Comparison of ENCODE assay signal across 14 cellular contexts in the genomic region with DNA sequence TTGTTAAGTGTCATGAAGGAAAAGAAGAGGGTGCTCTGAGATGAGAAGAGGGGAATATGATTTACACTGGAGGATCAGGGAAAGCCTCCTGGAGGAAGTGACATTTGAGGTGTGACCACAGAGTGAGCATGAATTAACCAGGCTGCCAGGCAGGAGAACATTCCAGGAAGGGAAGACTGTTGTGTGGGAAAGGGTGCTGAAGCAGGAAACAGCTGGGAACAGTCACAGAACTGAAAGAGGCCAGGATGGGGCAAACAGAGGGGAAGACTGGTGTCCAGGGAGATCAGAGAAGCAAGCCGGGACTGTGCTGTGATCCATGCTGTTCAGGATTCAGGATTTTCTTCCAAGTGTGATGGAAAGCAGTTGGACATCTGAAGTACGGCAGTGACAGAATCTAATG. TPM values are rescaled to one million over a fixed set of nuclear protein-coding genes. Genes with fewer than 3 reads are reported as not detected.
DNase-seq lines count a peak whose midpoint lies in the region; ATAC-seq and TF ChIP-seq lines count a peak whose summit lies in the region.
"Had no signal": no experiment of that assay in that cellular context is flagged by ENCODE, and none has a peak within 500 bp of the region (broad histone marks: within the 10 kb centered on the region; RNA-seq: fewer than 3 reads in every experiment).

No MANE protein-coding gene starts in this region.

- TF ChIP-seq POLR2A in upper lobe of left lung (IDR thresholded peaks at IDR 0.05) (no peak), adrenal gland (IDR thresholded peaks at IDR 0.05) (no peak)

- H3K4me3 ChIP-seq in right atrium auricular region, result no peak overlapping the region
- no peak overlapping the region for H3K4me3 ChIP-seq in upper lobe of left lung
- no peak overlapping the region for H3K4me3 ChIP-seq in adrenal gland
- H3K4me3 ChIP-seq: spleen had no signal

- ATAC-seq in Right ventricle myocardium inferior (peak; percentile 66), upper lobe of left lung (ENCODE audit: low FRiP score in 2 of 2) (no peak)
- ATAC-seq: activated CD4-positive, CD25-positive, alpha-beta regulatory T cell treated with anti-CD3 and anti-CD28 coated beads, Interleukin-2, amount 50 U/mL, for 24 hours had no signal

- no peaks in the 10 kb centered on the region for H3K36me3 ChIP-seq in right atrium auricular region
- no peaks in the 10 kb centered on the region for H3K36me3 ChIP-seq in upper lobe of left lung
- H3K36me3 ChIP-seq in adrenal gland (replicated peaks in 1 of 2), result no peaks in the 10 kb centered on the region

- H3K27me3 ChIP-seq in right atrium auricular region (no peaks in the 10 kb centered on the region), upper lobe of left lung (no peaks in the 10 kb centered on the region), adrenal gland (no peaks in the 10 kb centered on the region)
- H3K27me3 ChIP-seq: spleen had no signal

- H3K9me3 ChIP-seq in right atrium auricular region, result no peaks in the 10 kb centered on the region
- H3K9me3 ChIP-seq in upper lobe of left lung, result no peaks in the 10 kb centered on the region
- H3K9me3 ChIP-seq in adrenal gland (replicated peaks in 1 of 3), result no peaks in the 10 kb centered on the region
- H3K9me3 ChIP-seq: spleen had no signal

- intact Hi-C loops in Right ventricle myocardium inferior (cut with DNase I), result no loop called here
- intact Hi-C loops in adrenal gland (cut with DNase I), result no loop called here

- peak overlapping the region in 1 of 2 donors; percentile 30 for H3K27ac ChIP-seq in right atrium auricular region
- H3K27ac ChIP-seq in upper lobe of left lung, result no peak overlapping the region
- H3K27ac ChIP-seq in adrenal gland, result no peak overlapping the region

- H3K4me1 ChIP-seq in right atrium auricular region (peaks cover 0 to 57% of the 10 kb centered on the region in 2 donors), upper lobe of left lung (peaks cover 27 to 42% (median 36%) of the 10 kb centered on the region in 4 donors), adrenal gland (replicated peaks in 1 of 2) (peaks cover 5 to 33% of the 10 kb centered on the region in 2 donors)

- DNase-seq in Right ventricle myocardium inferior (ENCODE audit: missing footprints) (no peak), right atrium auricular region (ENCODE audit: low spot score) (no peak), dermis blood vessel endothelial cell (peak; percentile 92), kidney glomerular epithelial cell (lab: John Stamatoyannopoulos, UW) (peak; percentile 25), upper lobe of left lung (no peak), NCI-H187 treated with DMSO at 0.1 percent for 48 hours (lab: John Stamatoyannopoulos, UW) (no peak), HK-2 (ENCODE audit: unreplicated experiment) (no peak), adrenal gland (no peak)
- DNase-seq: activated naive CD4-positive, alpha-beta T cell treated with Interleukin-2 at 50 U/mL for 16 hours; AML-193; mammary epithelial cell; NCI-H2081 treated with DMSO at 0.1 percent for 48 hours; spleen had no signal

- peak in 3 of 4 donors; percentile 61 to 84 (median 70) for TF ChIP-seq EP300 in upper lobe of left lung (IDR thresholded peaks at IDR 0.05)

- WGBS in upper lobe of left lung, 2 donors, result 63 to 69% methylated on average over 2 of the region's 2 CpGs
- 74 to 95% (median 78%) methylated on average over 2 of the region's 2 CpGs for WGBS in adrenal gland, 4 donors

- no peak for TF ChIP-seq CTCF in right atrium auricular region (IDR thresholded peaks at IDR 0.05)
- TF ChIP-seq CTCF in upper lobe of left lung (IDR thresholded peaks at IDR 0.05), result no peak
- TF ChIP-seq CTCF in adrenal gland (IDR thresholded peaks at IDR 0.05), result no peak

RNA-seq across cellular contexts. Expression of a gene that starts 14.9 kb away (rescaled TPM):
- total RNA-seq in Right ventricle myocardium inferior, result 97.8 TPM
- 100 to 1,000 TPM in 1 of 2 donors, 10 to 100 TPM in 1; 87.0 to 131 TPM for total RNA-seq in right atrium auricular region
- total RNA-seq in dermis blood vessel endothelial cell, result 11.6 and 26.7 TPM in 2 replicates
- 10 to 100 TPM; 38.6 to 59.6 (median 45.9) TPM for total RNA-seq in upper lobe of left lung
- total RNA-seq in adrenal gland, result 10 to 100 TPM; 36.3 to 82.4 (median 64.2) TPM
- polyA plus RNA-seq in adrenal gland, result 10 to 100 TPM in 2 of 3 donors, 1 to 10 TPM in 1; 4.7 to 20.8 (median 14.7) TPM

Comparison
In these comparisons a context has a peak if more than half of its experiments do, and no peak if none do; other contexts are left out.
1. DNase-seq: peak in dermis blood vessel endothelial cell (single experiment) and kidney glomerular epithelial cell (single experiment); none in Right ventricle myocardium inferior (single experiment), right atrium auricular region (single experiment), upper lobe of left lung (0 of 2), NCI-H187 treated with DMSO at 0.1 percent for 48 hours (single experiment), HK-2 (single experiment) and adrenal gland (0 of 7).